In the genomic region with DNA sequence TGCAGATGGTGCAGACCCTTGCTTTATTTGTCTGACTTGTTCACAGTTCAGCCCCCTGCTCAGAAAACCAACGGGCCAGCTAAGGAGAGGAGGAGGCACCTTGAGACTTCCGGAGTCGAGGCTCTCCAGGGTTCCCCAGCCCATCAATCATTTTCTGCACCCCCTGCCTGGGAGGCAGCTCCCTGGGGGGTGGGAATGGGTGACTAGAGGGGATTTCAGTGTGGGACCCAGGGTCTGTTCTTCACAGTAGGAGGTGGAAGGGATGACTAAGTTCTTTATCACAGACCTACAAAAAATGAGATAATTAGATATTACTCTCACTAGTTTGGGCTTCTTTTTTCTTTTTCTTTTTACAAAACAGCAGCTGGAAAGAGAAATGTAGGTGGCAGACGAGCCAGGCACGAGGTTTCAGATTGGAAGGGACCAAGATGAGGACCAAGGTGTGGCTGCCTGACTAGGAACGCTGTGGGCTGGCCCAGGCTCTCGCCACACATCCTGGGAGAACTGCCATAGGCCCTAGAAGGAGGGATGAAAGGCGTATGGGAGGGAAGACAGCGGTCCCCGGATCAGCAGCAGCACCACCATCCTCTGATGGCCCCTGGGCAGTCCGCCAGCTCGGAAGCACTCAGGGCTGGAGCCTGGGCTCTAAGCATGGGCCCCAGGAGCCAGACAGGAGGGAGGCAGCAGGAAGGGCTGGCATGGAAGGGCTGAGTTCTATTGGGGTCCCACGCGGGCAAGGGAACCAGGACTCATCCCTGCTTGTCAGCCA, we compare ENCODE assay signal across 9 cellular contexts. TPM values are rescaled to one million over a fixed set of nuclear protein-coding genes. Genes with fewer than 3 reads are reported as not detected.
DNase-seq lines count a peak whose midpoint lies in the region; ATAC-seq, FAIRE-seq and TF ChIP-seq lines count a peak whose summit lies in the region.
"Had no signal": no experiment of that assay in that cellular context is flagged by ENCODE, and none has a peak within 500 bp of the region (broad histone marks: within the 10 kb centered on the region; RNA-seq: fewer than 3 reads in every experiment).

No MANE protein-coding gene starts in this region.

- H3K79me2 ChIP-seq in KMS-11 (ENCODE audit: insufficient read depth, low read depth) (no peaks in the 10 kb centered on the region), K562 (ENCODE audit: control insufficient read depth, insufficient read depth, low read length) (no peaks in the 10 kb centered on the region; the same call in 2 of the 3 replicates)

- in situ Hi-C loops in K562 (cut with MboI), result loop anchor here (5.0 kb wide), 1 partner anchor 170 kb away; no protein-coding TSS in a partner anchor

- intact Hi-C loops in K562 (cut with micrococcal nuclease), result loop anchor here (5.0 kb wide), 1 partner anchor 100 kb away; no protein-coding TSS in a partner anchor

- H3K36me3 ChIP-seq in KMS-11 (ENCODE audit: insufficient read depth), result no peaks in the 10 kb centered on the region
- H3K36me3 ChIP-seq in K562 (ENCODE audit: control insufficient read depth, insufficient read depth, low read length), result peaks cover 46% of the 10 kb centered on the region; the same call in 2 of the 3 replicates
- H3K36me3 ChIP-seq in mesodermal cell (ENCODE audit: control insufficient read depth, insufficient read depth, low read length), result peaks cover 23% of the 10 kb centered on the region

- CTCF ChIA-PET in A549 (lab: Yijun Ruan, JAX), result interaction anchor here (1.4 to 11.3 kb wide), 6 partner anchors 9 to 166 kb away, joined by 3 to 113 read pairs (median 5); no protein-coding TSS in a partner anchor
- CTCF ChIA-PET in K562 (lab: Yijun Ruan, JAX; ENCODE audit: low intra/inter-chr PET ratio), result no interaction called here

- H3K9ac ChIP-seq in KMS-11 (no peak overlapping the region; the same call in 1 of the 2 replicates), K562 (ENCODE audit: insufficient read depth in 1 of 2, low read depth in 2 of 2, low read length in 2 of 2) (peak overlapping the region; percentile 38 to 75)

- 62% methylated on average over 12 of the region's 14 CpGs for WGBS in A549 (ENCODE audit: missing lambda C conversion rate)
- WGBS in K562 (ENCODE audit: insufficient coverage, low coverage, missing lambda C conversion rate), result 54% methylated on average over 10 of the region's 14 CpGs
- 89 to 99% methylated on average over 10 to 11 of the region's 14 CpGs for WGBS in mesodermal cell (ENCODE audit: insufficient coverage in 2 of 2), 2 experiments

- TF ChIP-seq EP300 in A549 (IDR thresholded peaks at IDR 0.05), result 0 out of 5 replicates have a peak, but pooled peaks of 1 of the 2 experiments have one; percentile 17
- no peak for TF ChIP-seq EP300 in K562 (IDR thresholded peaks at IDR 0.05; ENCODE audit: low read length)

- DNase-seq in A549 (ENCODE audit: low read depth in 1 of 2, low spot score in 1 of 2) (no peak), K562 (ENCODE audit: extremely low read depth in 1 of 4, low spot score in 3 of 4) (no peak), GM19239 (ENCODE audit: insufficient read length, low spot score) (no peak)
- DNase-seq: NCI-H2171 had no signal

- H3K9me3 ChIP-seq in A549 (no peaks in the 10 kb centered on the region), K562 (replicated peaks; ENCODE audit: control insufficient read depth, insufficient read depth, low read depth, low read length) (no peaks in the 10 kb centered on the region), mesodermal cell (ENCODE audit: control insufficient read depth, low read length) (no peaks in the 10 kb centered on the region)

- H3K4me2 ChIP-seq in A549 (peak overlapping the region; percentile 58), KMS-11 (peak overlapping the region; percentile 100), K562 (ENCODE audit: insufficient read depth, low read length) (peak overlapping the region; percentile 46; the same call in 1 of the 2 replicates)

- TF ChIP-seq POLR2A in A549 (IDR thresholded peaks at IDR 0.05; ENCODE audit: low read length) (no peak), K562 (conservative IDR thresholded peaks at IDR 0.05) (no peak)

- no peak for FAIRE-seq in A549 (lab: Jason Lieb, UNC)
- FAIRE-seq in K562 (lab: Jason Lieb, UNC), result no peak
- FAIRE-seq in GM19239 (lab: Jason Lieb, UNC), result no peak

- H3K4me3 ChIP-seq in A549 (no peak overlapping the region), KMS-11 (IDR thresholded peaks at IDR 0.05; ENCODE audit: insufficient read depth, low read depth, low read length) (no peak overlapping the region), K562 (no peak overlapping the region), mesodermal cell (ENCODE audit: extremely low read depth, insufficient read depth, low read length, poor library complexity, severe bottlenecking) (no peak overlapping the region)

- POLR2A ChIA-PET in A549 (lab: Yijun Ruan, JAX), result interaction anchor here (1.0 to 1.2 kb wide), 2 partner anchors 79 to 81 kb away, joined by 4 to 5 read pairs; a partner anchor contains a TSS
- POLR2A ChIA-PET in K562 (lab: Yijun Ruan, JAX), result interaction anchor here (0.7 to 1.1 kb wide), 2 partner anchors 15 to 99 kb away, joined by 3 read pairs; no protein-coding TSS in a partner anchor

- peak overlapping the region; percentile 77 to 98 for H3K27ac ChIP-seq in A549
- H3K27ac ChIP-seq in KMS-11, result peak overlapping the region; percentile 27; the same call in 1 of the 2 replicates
- peak overlapping the region; percentile 76 for H3K27ac ChIP-seq in K562 (ENCODE audit: extremely low read depth, low read depth, low read length)
- peak overlapping the region; percentile 45 for H3K27ac ChIP-seq in mesodermal cell (ENCODE audit: low read depth, low read length, severe bottlenecking)

- TSS peak; percentile 73 for BruUV-seq in K562 (replicated peaks; lab: Mats Ljungman, UMichigan)

- TF ChIP-seq RAD21 in A549 (conservative IDR thresholded peaks at IDR 0.05 in 1 of 2, IDR thresholded peaks at IDR 0.05 in 1 of 2) (no peak), K562 (CRISPR knock-in tag; conservative IDR thresholded peaks at IDR 0.05 in 1 of 2, IDR thresholded peaks at IDR 0.05 in 1 of 2) (no peak)

- TF ChIP-seq CTCF in A549 (IDR thresholded peaks at IDR 0.05) (no peak), KMS-11 (conservative IDR thresholded peaks at IDR 0.05; ENCODE audit: low read depth, low read length) (no peak), K562 (IDR thresholded peaks at IDR 0.05 in 2 of 3, conservative IDR thresholded peaks at IDR 0.05 in 1 of 3; ENCODE audit: insufficient read depth in 2 of 3, low read depth in 1 of 3, low read length in 3 of 3) (no peak)

- no peak overlapping the region for H2AFZ ChIP-seq in KMS-11 (ENCODE audit: low read depth)
- no peak overlapping the region for H2AFZ ChIP-seq in K562 (ENCODE audit: low read depth, low read length)

- no peaks in the 10 kb centered on the region for H3K27me3 ChIP-seq in KMS-11 (ENCODE audit: insufficient read depth, low read depth)
- no peaks in the 10 kb centered on the region for H3K27me3 ChIP-seq in K562 (ENCODE audit: control insufficient read depth in 2 of 2, insufficient read depth in 2 of 2, low read length in 2 of 2)

- no peaks in the 10 kb centered on the region for H3K9me1 ChIP-seq in K562 (ENCODE audit: control insufficient read depth, insufficient read depth, low read length)

- ATAC-seq in A549 (0 out of 6 replicates have a peak, but pooled peaks have one; percentile 4 to 7), K562 (no peak), HG03280 (IDR thresholded peaks at IDR 0.05; ENCODE audit: unreplicated experiment) (no peak), HG02763 (IDR thresholded peaks at IDR 0.05; ENCODE audit: unreplicated experiment) (no peak), GM21717 (IDR thresholded peaks at IDR 0.05; ENCODE audit: unreplicated experiment) (no peak)

- H3K4me1 ChIP-seq in A549 (peaks cover 80% of the 10 kb centered on the region), KMS-11 (ENCODE audit: low read depth, poor library complexity, severe bottlenecking) (peaks cover 48% of the 10 kb centered on the region), K562 (replicated peaks in 1 of 2; ENCODE audit: control insufficient read depth in 2 of 2, insufficient read depth in 2 of 2, low read length in 2 of 2) (peaks cover 25 to 38% of the 10 kb centered on the region in 2 experiments), mesodermal cell (ENCODE audit: control insufficient read depth, insufficient read depth, low read length, poor library complexity, severe bottlenecking) (peaks cover 85% of the 10 kb centered on the region)

- no peaks in the 10 kb centered on the region for H4K20me1 ChIP-seq in KMS-11 (ENCODE audit: insufficient read depth)
- 0 out of 2 replicates have a peak, but pooled peaks cover 3% of the 10 kb centered on the region for H4K20me1 ChIP-seq in K562 (replicated peaks; ENCODE audit: control insufficient read depth, insufficient read depth, low read length)

RNA-seq across cellular contexts. Expression of a gene that starts 14.2 kb away (rescaled TPM):
- polyA plus RNA-seq in A549 (2011; rRNA removed), result 84.5 and 89.6 TPM in 2 replicates
- 114 and 144 TPM in 2 replicates for polyA plus RNA-seq in A549 (2012; cell fraction: cytosol; rRNA removed)
- 75.7 and 84.1 TPM in 2 replicates for polyA plus RNA-seq in A549 (2012; cell fraction: nucleus; rRNA removed)
- 82.2 to 90.5 TPM (median 83.6 TPM) in 3 replicates for polyA plus RNA-seq in A549 (2017; fragmentation: RNase III; extraction: RNeasy Plus Mini Kit Qiagen cat#74134 plus additional on column Dnase treatment)
- polyA minus RNA-seq in A549 (2011; rRNA and poly(A)+ RNA removed), result 53.2 and 56.1 TPM in 2 replicates
- 17.4 and 41.4 TPM in 2 replicates for total RNA-seq in K562 (2011; cell fraction: chromatin; rRNA removed; ENCODE audit: low replicate concordance)
- 38.5 and 47.9 TPM in 2 replicates for total RNA-seq in K562 (2011; cell fraction: nucleolus; rRNA removed)
- total RNA-seq in K562 (2011; cell fraction: nucleoplasm; rRNA removed), result 38.9 and 53.1 TPM in 2 replicates
- total RNA-seq in K562 (2014; rRNA removed), result 95.0 and 111 TPM in 2 replicates
- total RNA-seq in K562 (2014; rRNA removed; fragmentation: Illumina TruSeq; extraction: Trizol), result 46.2 and 48.5 TPM in 2 replicates
- 48.6 and 55.6 TPM in 2 replicates for total RNA-seq in K562 (2015; rRNA removed; fragmentation: Illumina TruSeq; extraction: Trizol)
- 118 TPM in 2 replicates for total RNA-seq in K562 (2021)
- polyA plus RNA-seq in K562 (2011; rRNA removed), result 163 and 187 TPM in 2 replicates
- 281 and 292 TPM in 2 replicates for polyA plus RNA-seq in K562 (2011; cell fraction: cytosol; rRNA removed)
- polyA plus RNA-seq in K562 (2011; cell fraction: nucleus; rRNA removed), result 107 and 113 TPM in 2 replicates
- 124 and 188 TPM in 2 replicates for polyA plus RNA-seq in K562 (2012)
- polyA plus RNA-seq in K562 (2014; fragmentation: Illumina TruSeq; extraction: Trizol), result 108 and 125 TPM in 2 replicates
- polyA plus RNA-seq in K562 (2014; fragmentation: Nextera tagmentation; extraction: Ambion mirVana), result 100 to 1,000 TPM; 306 to 399 TPM
- 160 and 186 TPM in 2 replicates for polyA plus RNA-seq in K562 (2014; rRNA removed)
- polyA minus RNA-seq in K562 (2011; rRNA and poly(A)+ RNA removed), result 149 and 167 TPM in 2 replicates
- polyA minus RNA-seq in K562 (2011; cell fraction: cytosol; rRNA and poly(A)+ RNA removed), result 55.2 and 64.8 TPM in 2 replicates
- 13.1 and 24.8 TPM in 2 replicates for polyA minus RNA-seq in K562 (2011; cell fraction: nucleus; rRNA and poly(A)+ RNA removed)
- 68.8 TPM for polyA plus RNA-seq in mesodermal cell (2013, experiment 1 of 2)
- polyA plus RNA-seq in mesodermal cell (2013, experiment 2 of 2), result 64.2 TPM

RNA-seq across cellular contexts. Expression of a gene that starts 39.6 kb away (rescaled TPM):
- polyA plus RNA-seq in A549 (2011; rRNA removed) (5.7 and 7.2 TPM in 2 replicates), A549 (2017; fragmentation: RNase III; extraction: RNeasy Plus Mini Kit Qiagen cat#74134 plus additional on column Dnase treatment) (11.6 to 12.3 TPM (median 12.3 TPM) in 3 replicates), K562 (2011; rRNA removed) (2.8 and 3.8 TPM in 2 replicates), K562 (2014; fragmentation: Illumina TruSeq; extraction: Trizol) (19.8 and 20.6 TPM in 2 replicates), K562 (2014; fragmentation: Nextera tagmentation; extraction: Ambion mirVana) (1 to 10 TPM; 5.4 to 5.7 TPM), K562 (2014; rRNA removed) (10.1 and 14.3 TPM in 2 replicates)
- 7.8 and 11.3 TPM in 2 replicates for polyA plus RNA-seq in A549 (2012; cell fraction: cytosol; rRNA removed)
- 14.2 and 17.7 TPM in 2 replicates for polyA plus RNA-seq in A549 (2012; cell fraction: nucleus; rRNA removed)
- 9.8 and 12.2 TPM in 2 replicates for polyA minus RNA-seq in A549 (2011; rRNA and poly(A)+ RNA removed)
- 10.1 and 19.1 TPM in 2 replicates for total RNA-seq in K562 (2011; cell fraction: chromatin; rRNA removed; ENCODE audit: low replicate concordance)
- 17.4 and 20.0 TPM in 2 replicates for total RNA-seq in K562 (2011; cell fraction: nucleolus; rRNA removed)
- total RNA-seq in K562 (2011; cell fraction: nucleoplasm; rRNA removed), result 16.1 and 24.4 TPM in 2 replicates
- total RNA-seq in K562 (2014; rRNA removed) (11.2 and 14.1 TPM in 2 replicates), K562 (2014; rRNA removed; fragmentation: Illumina TruSeq; extraction: Trizol) (5.7 and 5.8 TPM in 2 replicates), K562 (2015; rRNA removed; fragmentation: Illumina TruSeq; extraction: Trizol) (7.8 and 8.9 TPM in 2 replicates), K562 (2021) (42.3 and 48.4 TPM in 2 replicates)
- 4.5 and 6.9 TPM in 2 replicates for polyA plus RNA-seq in K562 (2011; cell fraction: cytosol; rRNA removed)
- 5.0 and 9.6 TPM in 2 replicates for polyA plus RNA-seq in K562 (2011; cell fraction: nucleus; rRNA removed)
- 15.8 and 21.8 TPM in 2 replicates for polyA plus RNA-seq in K562 (2012)
- polyA minus RNA-seq in K562 (2011; rRNA and poly(A)+ RNA removed), result 4.2 and 5.8 TPM in 2 replicates
- polyA minus RNA-seq in K562 (2011; cell fraction: cytosol; rRNA and poly(A)+ RNA removed), result 11.1 and 14.3 TPM in 2 replicates
- polyA minus RNA-seq in K562 (2011; cell fraction: nucleus; rRNA and poly(A)+ RNA removed), result 4.0 and 4.6 TPM in 2 replicates
- polyA plus RNA-seq in mesodermal cell (2013, experiment 1 of 2), result 6.3 TPM
- polyA plus RNA-seq in mesodermal cell (2013, experiment 2 of 2), result 4.8 TPM

Comparison
In these comparisons a context has a peak if more than half of its experiments do, and no peak if none do; other contexts are left out.
1. ATAC-seq: peak in A549 (2 of 2); none in K562 (single experiment), HG03280 (single experiment), HG02763 (single experiment) and GM21717 (single experiment).
2. H3K27ac ChIP-seq: peak in every context shown above with its lines; median percentile 88 in A549; 76 in K562; 45 in mesodermal cell; 27 in KMS-11.
3. H3K4me2 ChIP-seq: peak in every context shown above with its lines; median percentile 100 in KMS-11; 58 in A549; 46 in K562.